ENCODE assay signal across 8 cellular contexts in genomic region chr15:64905119-64905831, GRCh38. TPM values are rescaled to one million over a fixed set of nuclear protein-coding genes. Genes with fewer than 3 reads are reported as not detected.
DNase-seq lines count a peak whose midpoint lies in the region; ATAC-seq and TF ChIP-seq lines count a peak whose summit lies in the region.

No MANE protein-coding gene starts in this region.

- H3K4me1 ChIP-seq in IMR-90 (ENCODE audit: control insufficient read depth, insufficient read depth, low read length) (peaks cover 3% of the 10 kb centered on the region), spleen (peaks cover 12 to 50% (median 38%) of the 10 kb centered on the region in 6 donors)

- H2AK9ac ChIP-seq in IMR-90 (replicated peaks; ENCODE audit: low read depth, low read length, poor library complexity) = peak overlapping the region; percentile 86

- H3K9me3 ChIP-seq in IMR-90 (ENCODE audit: control insufficient read depth, insufficient read depth, low read length) = peaks cover 6% of the 10 kb centered on the region
- H3K9me3 ChIP-seq in spleen = peaks cover 5 to 13% (median 11%) of the 10 kb centered on the region in 8 donors

- H4K5ac ChIP-seq in IMR-90 (ENCODE audit: low read depth, low read length) = peak overlapping the region; percentile 46

- peak overlapping the region; percentile 65 for H2BK20ac ChIP-seq in IMR-90 (ENCODE audit: low read depth, low read length)

- H3K14ac ChIP-seq in IMR-90 (replicated peaks; ENCODE audit: low read depth, low read length) = peak overlapping the region; percentile 79

- DNase-seq in GM06990 (ENCODE audit: extremely low read depth, insufficient read length) (peak; percentile 80), IMR-90 (peak; percentile 60), caudate nucleus (lab: John Stamatoyannopoulos, UW) (peak in 57 of 61 donors; percentile 12 to 81 (median 56)), inferior parietal cortex (ENCODE audit: extremely low spot score) (peak; percentile 69), spleen (peak; percentile 94)
- DNase-seq in activated CD4-positive, CD25-positive, alpha-beta regulatory T cell (lab: John Stamatoyannopoulos, UW) = peak; percentile 49 to 54 (median 53)

- dilution Hi-C loops in IMR-90 (cut with HindIII; ENCODE audit: low sequenced_read_pairs, unreplicated experiment) = no loop called here

- intact Hi-C loops in IMR-90 (cut with micrococcal nuclease) (loop anchor here (1.0 to 2.0 kb wide), 3 partner anchors 38 to 174 kb away; partner anchors contain the start of gene PLEKHO2), spleen (cut with DNase I; ENCODE audit: low total_unique reads) (loop anchor here (10.0 kb wide), 1 partner anchor 170 kb away; no protein-coding TSS in a partner anchor)

- H4K8ac ChIP-seq in IMR-90 (ENCODE audit: low read depth in 2 of 2, low read length in 2 of 2) = peak overlapping the region; percentile 38 to 98

- H3K27me3 ChIP-seq in GM06990 (replicated peaks; ENCODE audit: control insufficient read depth, insufficient read depth, low read length) (no peaks in the 10 kb centered on the region), IMR-90 (ENCODE audit: control insufficient read depth, insufficient read depth, low read length) (no peaks in the 10 kb centered on the region), spleen (replicated peaks in 1 of 7) (peaks cover 0 to 10% (median 0%) of the 10 kb centered on the region in 7 donors)

- peak overlapping the region; percentile 91 for H3K4ac ChIP-seq in IMR-90 (ENCODE audit: low read depth, low read length)

- H2BK5ac ChIP-seq in IMR-90 (ENCODE audit: low read depth, low read length, poor library complexity, severe bottlenecking) = peak overlapping the region; percentile 27

- peak overlapping the region; percentile 15 for H3K9ac ChIP-seq in IMR-90 (ENCODE audit: low read depth, low read length)

- CTCF ChIA-PET in IMR-90 (lab: Yijun Ruan, JAX) = interaction anchor here (0.5 to 1.3 kb wide), 6 partner anchors 9 to 64 kb away, joined by 3 to 8 read pairs (median 3); no protein-coding TSS in a partner anchor

- peak overlapping the region; percentile 99 for H2AFZ ChIP-seq in IMR-90 (replicated peaks; ENCODE audit: low read length, poor library complexity)

- H3K9me1 ChIP-seq in IMR-90 (ENCODE audit: insufficient read depth, low read length) = 0 out of 2 replicates have a peak, but pooled peaks cover 3% of the 10 kb centered on the region

- H3K18ac ChIP-seq in IMR-90 (ENCODE audit: low read depth, low read length) = peak overlapping the region; percentile 25; the same call in 1 of the 2 replicates

- TF ChIP-seq RAD21 in IMR-90 (IDR thresholded peaks at IDR 0.05; ENCODE audit: low read length) = peak; percentile 81

- H2BK15ac ChIP-seq in IMR-90 (ENCODE audit: low read depth, low read length) = peak overlapping the region; percentile 68; the same call in 1 of the 3 replicates

- H3K4me2 ChIP-seq in IMR-90 (ENCODE audit: low read depth, low read length) = peak overlapping the region; percentile 33

- no peak overlapping the region; the same call in 1 of the 2 replicates for H3K23ac ChIP-seq in IMR-90 (ENCODE audit: low read depth, low read length)

- peak overlapping the region; percentile 58; the same call in 1 of the 2 replicates for H3K56ac ChIP-seq in IMR-90 (ENCODE audit: extremely low read depth, insufficient read depth, low read length)

- ATAC-seq in IMR-90 (ENCODE audit: low read depth) (peak; percentile 95), HG03469 (IDR thresholded peaks at IDR 0.05; ENCODE audit: unreplicated experiment) (no peak), HG02973 (IDR thresholded peaks at IDR 0.05; ENCODE audit: unreplicated experiment) (no peak)

- 20% methylated on average over 4 of the region's 30 CpGs; no CpG with 5 or more reads in 1 of the 2 experiments for WGBS in IMR-90 (ENCODE audit: extremely low coverage in 2 of 2, insufficient read length in 1 of 2), 2 experiments
- WGBS in spleen, 5 donors = 15 to 23% (median 18%) methylated on average over 29 to 30 of the region's 30 CpGs

- peak overlapping the region; percentile 89 for H4K91ac ChIP-seq in IMR-90 (ENCODE audit: insufficient read depth, low read depth, low read length)

- peak overlapping the region; percentile 2; the same call in 1 of the 2 replicates for H3K27ac ChIP-seq in IMR-90 (ENCODE audit: insufficient read depth, low read length)
- peak overlapping the region; percentile 6 for H3K27ac ChIP-seq in caudate nucleus (ENCODE audit: low read depth, low read length)
- peak overlapping the region in 7 of 8 donors; percentile 10 to 99 (median 52) for H3K27ac ChIP-seq in spleen

- BruUV-seq in IMR-90 (replicated peaks; lab: Mats Ljungman, UMichigan) = no TSS peak

- POLR2A ChIA-PET in IMR-90 (lab: Charles Lee; ENCODE audit: unreplicated experiment) = no interaction called here

- TF ChIP-seq POLR2A in IMR-90 (IDR thresholded peaks at IDR 0.05; ENCODE audit: low read depth, low read length) (no peak), spleen (IDR thresholded peaks at IDR 0.05) (no peak)

- H3K4me3 ChIP-seq in GM06990 (replicated peaks; ENCODE audit: low read depth, low read length) (peak overlapping the region; percentile 31), IMR-90 (ENCODE audit: insufficient read depth, low read depth, low read length) (peak overlapping the region; percentile 3; the same call in 1 of the 2 replicates), spleen (peak overlapping the region in 6 of 8 donors; percentile 8 to 63 (median 26))

- H3K36me3 ChIP-seq in GM06990 (ENCODE audit: control insufficient read depth, insufficient read depth, low read length) = no peaks in the 10 kb centered on the region
- H3K36me3 ChIP-seq in IMR-90 (ENCODE audit: control insufficient read depth, insufficient read depth, low read length) = no peaks in the 10 kb centered on the region
- H3K36me3 ChIP-seq in spleen = no peaks in the 10 kb centered on the region

- TF ChIP-seq CTCF in GM06990 (IDR thresholded peaks at IDR 0.05; ENCODE audit: insufficient read depth, low read length, poor library complexity, severe bottlenecking) = peak; percentile 89
- TF ChIP-seq CTCF in IMR-90 (conservative IDR thresholded peaks at IDR 0.05; ENCODE audit: low read depth, low read length) = peak; percentile 84
- peak; percentile 91 to 98 (median 96) for TF ChIP-seq CTCF in spleen (IDR thresholded peaks at IDR 0.05 in 8 of 11, conservative IDR thresholded peaks at IDR 0.05 in 3 of 11)

- H2BK120ac ChIP-seq in IMR-90 (ENCODE audit: low read depth, low read length) = peak overlapping the region; percentile 90

- in situ Hi-C loops in IMR-90 (cut with MboI; ENCODE audit: low sequenced_read_pairs) = loop anchor here (5.0 kb wide), 2 partner anchors 63 to 173 kb away; partner anchors contain the start of gene PLEKHO2

- H2AK5ac ChIP-seq in IMR-90 (ENCODE audit: low read depth, low read length) = peak overlapping the region; percentile 65; the same call in 1 of the 2 replicates

- H3K79me1 ChIP-seq in IMR-90 (ENCODE audit: low read depth in 1 of 2, low read length in 2 of 2) = peaks cover 5 to 9% of the 10 kb centered on the region in 2 experiments; a peak in 2 of 4 replicates

- H4K20me1 ChIP-seq in IMR-90 (ENCODE audit: insufficient read depth, low read length) = no peaks in the 10 kb centered on the region

TF ChIP-seq in IMR-90, 13 proteins besides CTCF, POLR2A, EP300 and RAD21:
- TF ChIP-seq SMC3 (IDR thresholded peaks at IDR 0.05; ENCODE audit: low read depth, low read length) (peak; percentile 93), NFE2L2 (IDR thresholded peaks at IDR 0.05; ENCODE audit: low read depth, low read length) (no peak), MAZ (IDR thresholded peaks at IDR 0.05; ENCODE audit: borderline replicate concordance, low read depth, low read length) (peak; percentile 44; the same call in 1 of the 2 replicates)

RNA-seq across cellular contexts. Expression of gene ANKDD1A, which starts 6.4 kb away (rescaled TPM):
- total RNA-seq in IMR-90 (2012; rRNA removed) (2.8 and 3.6 TPM in 2 replicates), spleen (10 to 100 TPM; 20.7 to 71.1 (median 48.2) TPM)
- polyA plus RNA-seq in IMR-90 (2012; rRNA removed) (3.0 and 4.9 TPM in 2 replicates), spleen (10 to 100 TPM in 2 of 3 donors, 1 to 10 TPM in 1; 5.7 to 19.9 (median 11.7) TPM)
- 2.1 and 4.6 TPM in 2 replicates for polyA plus RNA-seq in IMR-90 (2012; cell fraction: cytosol; rRNA removed)
- 9.8 and 13.4 TPM in 2 replicates for polyA plus RNA-seq in IMR-90 (2012; cell fraction: nucleus; rRNA removed; ENCODE audit: low replicate concordance)

Comparison
In these comparisons a context has a peak if more than half of its experiments do, and no peak if none do; other contexts are left out.
1. H3K27ac ChIP-seq: peak in every context shown above with its lines; median percentile 52 in spleen; 6 in caudate nucleus; 2 in IMR-90.